In the genomic region with DNA sequence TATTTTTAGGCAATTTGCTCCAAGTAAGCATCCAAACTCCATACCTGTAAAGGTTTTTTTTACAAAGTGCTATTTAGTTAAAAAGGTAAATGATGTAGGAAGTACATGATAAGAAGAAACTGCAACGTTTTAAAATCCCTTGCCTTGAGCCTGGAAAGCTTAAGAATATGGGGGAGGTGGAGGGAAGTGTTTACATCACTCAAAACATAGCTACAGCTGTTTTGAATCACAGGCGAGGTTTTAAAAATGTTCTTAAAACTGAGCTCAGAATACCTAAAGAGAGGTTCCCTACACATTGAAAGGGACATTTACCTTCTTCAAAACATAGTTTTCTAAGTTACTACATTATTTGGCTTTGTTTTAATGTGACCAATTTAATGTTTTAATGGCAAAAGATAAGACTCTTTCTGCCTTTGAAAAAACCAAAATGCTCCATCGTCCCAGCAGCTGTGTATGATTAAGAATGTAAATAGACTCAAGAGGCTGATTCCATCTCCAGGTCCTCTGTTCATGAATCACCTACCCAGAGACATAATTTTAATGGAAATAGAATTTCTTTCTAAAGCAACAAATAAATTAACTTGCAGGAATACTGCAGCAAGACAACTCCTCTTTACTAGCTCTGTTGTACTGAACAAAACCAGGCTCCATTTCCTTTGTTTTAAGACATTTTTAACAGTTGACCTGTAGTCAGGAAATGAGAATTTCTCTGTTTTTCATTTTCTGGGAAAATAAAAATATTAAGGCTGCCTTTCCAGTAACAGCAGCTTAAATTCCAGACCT, we compare ENCODE assay signal across 8 cellular contexts. TPM values are rescaled to one million over a fixed set of nuclear protein-coding genes. Genes with fewer than 3 reads are reported as not detected.
A peak's percentile ranks its signal among the peaks of the same experiment; 100 is the strongest.
DNase-seq lines count a peak whose midpoint lies in the region; ATAC-seq, FAIRE-seq and TF ChIP-seq lines count a peak whose summit lies in the region.

No MANE protein-coding gene starts in this region.

- peaks cover 1% of the 10 kb centered on the region for H3K9me3 Mint-ChIP-seq in endodermal cell

- H3K27me3 Mint-ChIP-seq in endodermal cell (ENCODE audit: insufficient read depth) = no peaks in the 10 kb centered on the region

- no peaks in the 10 kb centered on the region for H3K79me2 ChIP-seq in osteoblast (ENCODE audit: insufficient read depth, low read length)

- peak overlapping the region; percentile 54 for H3K4me2 ChIP-seq in osteoblast (ENCODE audit: insufficient read depth, low read length)

- H3K4me1 ChIP-seq in endodermal cell (ENCODE audit: control insufficient read depth, insufficient read depth, low read length) = peaks cover 9% of the 10 kb centered on the region
- peaks cover 48% of the 10 kb centered on the region for H3K4me1 ChIP-seq in osteoblast (ENCODE audit: insufficient read depth, low read length)

- H3K36me3 ChIP-seq in endodermal cell (ENCODE audit: control insufficient read depth, insufficient read depth, low read length) = peaks cover 3% of the 10 kb centered on the region
- no peaks in the 10 kb centered on the region for H3K36me3 ChIP-seq in osteoblast (ENCODE audit: insufficient read depth, low read length)

- H3K9ac ChIP-seq in endodermal cell (ENCODE audit: extremely low read depth, low read length, poor library complexity, severe bottlenecking) = no peak overlapping the region

- no peak for TF ChIP-seq CTCF in endodermal cell (conservative IDR thresholded peaks at IDR 0.05)
- TF ChIP-seq CTCF in osteoblast (IDR thresholded peaks at IDR 0.05; ENCODE audit: extremely low read depth, low read depth, low read length) = no peak
- TF ChIP-seq CTCF in GM13976 (IDR thresholded peaks at IDR 0.05; ENCODE audit: borderline replicate concordance, control extremely low read depth, extremely low read depth, insufficient read depth, missing control alignments) = no peak

- no peak overlapping the region for H3K27ac ChIP-seq in endodermal cell (ENCODE audit: low read depth, low read length)
- peak overlapping the region; percentile 87 for H3K27ac ChIP-seq in osteoblast (ENCODE audit: low read depth, low read length)

- peak; percentile 34 for DNase-seq in OCI-M1 (lab: John Stamatoyannopoulos, UW)
- no peak for DNase-seq in endodermal cell
- DNase-seq in osteoblast (ENCODE audit: insufficient read length, low spot score, missing footprints) = no peak
- DNase-seq in HUDEP-2 (lab: John Stamatoyannopoulos, UW; ENCODE audit: unreplicated experiment in 76 of 76) = no peak
- no peak for DNase-seq in GM13976 (ENCODE audit: low spot score)
- DNase-seq in DMS79 treated with DMSO at 0.1 percent for 48 hours (lab: John Stamatoyannopoulos, UW) = no peak

- peaks cover 11% of the 10 kb centered on the region for H3K9me3 ChIP-seq in endodermal cell (ENCODE audit: control insufficient read depth, low read length)
- no peaks in the 10 kb centered on the region for H3K9me3 ChIP-seq in osteoblast (ENCODE audit: low read depth, low read length)

- no peaks in the 10 kb centered on the region for H3K36me3 Mint-ChIP-seq in endodermal cell (ENCODE audit: low read depth)

- peak overlapping the region; percentile 67 for H2AFZ ChIP-seq in osteoblast (ENCODE audit: low read length)

- peaks cover 31% of the 10 kb centered on the region for H3K4me1 Mint-ChIP-seq in endodermal cell

- peak; percentile 84 for FAIRE-seq in G401.6 (lab: Jason Lieb, UNC)

- peak overlapping the region; percentile 24 for H3K27ac Mint-ChIP-seq in endodermal cell

- H3K27me3 ChIP-seq in endodermal cell (ENCODE audit: control insufficient read depth, insufficient read depth, low read length, poor library complexity, severe bottlenecking) = no peaks in the 10 kb centered on the region
- no peaks in the 10 kb centered on the region for H3K27me3 ChIP-seq in osteoblast (ENCODE audit: insufficient read depth, low read length)

- WGBS in endodermal cell (ENCODE audit: insufficient coverage in 1 of 2, insufficient read length in 1 of 2), 2 experiments = 40 to 64% methylated on average over 1 to 3 of the region's 3 CpGs

- H3K4me3 ChIP-seq in endodermal cell (ENCODE audit: low read length) (no peak overlapping the region), osteoblast (ENCODE audit: insufficient read depth, low read length) (no peak overlapping the region)

- in situ Hi-C loops in GM13976 (cut with MboI; ENCODE audit: low sequenced_read_pairs, unreplicated experiment) = loop anchor here (25.0 kb wide), 2 partner anchors 270 to 895 kb away; no protein-coding TSS in a partner anchor

- no peaks in the 10 kb centered on the region for H4K20me1 ChIP-seq in osteoblast (ENCODE audit: insufficient read depth, low read length)

- no peak overlapping the region for H3K4me3 Mint-ChIP-seq in endodermal cell

- no peak for ATAC-seq in GM19023 (IDR thresholded peaks at IDR 0.05; ENCODE audit: unreplicated experiment)

RNA-seq across cellular contexts. Expression of gene WDR75, which starts 33.9 kb away (rescaled TPM):
- total RNA-seq in endodermal cell = 10 to 100 TPM; 65.8 to 76.2 TPM
- 54.4 TPM for polyA plus RNA-seq in endodermal cell (2013, experiment 1 of 2)
- 50.7 TPM for polyA plus RNA-seq in endodermal cell (2013, experiment 2 of 2)
- 36.2 and 37.7 TPM in 2 replicates for total RNA-seq in osteoblast
